8 cellular contexts compared by ENCODE assay signal in the genomic region with DNA sequence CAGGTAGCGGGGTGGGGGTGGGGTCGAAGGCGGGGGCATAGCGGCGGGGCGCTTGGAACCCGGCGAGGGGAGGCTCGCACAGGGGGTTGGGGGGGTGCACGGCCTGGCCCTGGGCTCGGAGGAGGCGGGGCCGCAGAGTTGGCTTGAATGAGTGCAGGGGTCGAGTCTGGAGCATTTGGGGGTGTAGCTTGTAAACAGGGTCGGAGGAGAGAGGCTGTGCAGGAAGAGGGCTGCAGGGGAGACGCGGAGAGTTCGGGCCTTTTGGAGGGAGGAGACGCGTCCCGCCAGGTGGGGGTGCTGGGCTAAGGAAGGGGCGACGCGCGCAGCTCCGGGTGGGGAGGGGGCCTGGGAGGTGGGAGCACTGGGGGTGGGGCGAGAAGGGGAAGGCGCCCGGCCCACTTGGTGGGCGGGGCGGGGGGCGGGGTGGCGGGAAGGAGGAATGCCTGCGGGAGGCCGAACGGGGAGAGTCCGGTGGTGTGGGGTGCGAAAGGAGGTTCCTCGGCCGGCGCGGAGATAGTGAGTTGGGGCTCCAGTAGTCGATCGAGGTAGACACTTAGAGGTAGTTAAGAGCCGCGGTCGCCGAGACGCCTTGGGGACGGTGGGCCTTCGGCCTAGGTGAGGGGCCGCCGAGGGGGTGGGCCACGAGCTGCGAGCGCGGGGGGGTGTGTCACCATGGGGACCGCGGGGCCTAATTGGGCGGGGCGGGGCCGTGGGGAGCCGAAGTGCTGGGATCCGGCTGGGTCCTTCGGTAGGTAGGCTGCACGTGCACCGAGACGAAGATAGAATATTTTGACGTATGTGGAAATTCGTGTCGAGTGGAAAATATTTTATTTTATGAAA. TPM values are rescaled to one million over a fixed set of nuclear protein-coding genes. Genes with fewer than 3 reads are reported as not detected.
A peak's percentile ranks its signal among the peaks of the same experiment; 100 is the strongest.
DNase-seq lines count a peak whose midpoint lies in the region; ATAC-seq and TF ChIP-seq lines count a peak whose summit lies in the region.

No MANE protein-coding gene starts in this region.

- peaks cover 6% of the 10 kb centered on the region; the same call in 1 of the 2 replicates for H3K36me3 ChIP-seq in ACC112 (ENCODE audit: insufficient read depth, low read length)

- H3K27ac Mint-ChIP-seq in activated CD4-positive, alpha-beta T cell treated with anti-CD3 and anti-CD28 coated beads for 36 hours = peak overlapping the region; percentile 82

- H3K4me1 ChIP-seq in ACC112 (ENCODE audit: control insufficient read depth, insufficient read depth, low read length, unreplicated experiment) = peaks cover 21% of the 10 kb centered on the region

- H3K27me3 ChIP-seq in ACC112 (ENCODE audit: insufficient read depth, low read length) = no peaks in the 10 kb centered on the region

- H3K36me3 Mint-ChIP-seq in activated CD4-positive, alpha-beta T cell treated with anti-CD3 and anti-CD28 coated beads for 36 hours (ENCODE audit: low read depth) = peaks cover 21% of the 10 kb centered on the region

- intact Hi-C loops in activated CD4-positive, alpha-beta T cell treated with anti-CD3 and anti-CD28 coated beads for 36 hours (cut with DNase I, micrococcal nuclease) = loop anchor here (1.0 to 10.0 kb wide), 7 partner anchors 31 to 869 kb away; a partner anchor contains a TSS

- peak overlapping the region; percentile 83 for H2AFZ ChIP-seq in ACC112 (ENCODE audit: low read length, unreplicated experiment)

- DNase-seq in NCI-H2227 (lab: John Stamatoyannopoulos, UW; ENCODE audit: unreplicated experiment) = peak; percentile 89
- DNase-seq in activated CD4-positive, alpha-beta T cell treated with anti-CD3 and anti-CD28 coated beads for 36 hours = peak; percentile 79
- peak; percentile 56 for DNase-seq in choroid plexus epithelial cell (ENCODE audit: low read depth)
- DNase-seq in left kidney (ENCODE audit: low read depth, low spot score) = peak; percentile 94
- DNase-seq in stimulated activated CD4-positive, alpha-beta T cell treated with anti-CD3 and anti-CD28 coated beads, Interleukin-2, amount 100 ng/mL, for 4 hours (ENCODE audit: low read depth) = peak; percentile 46

- H3K9me3 Mint-ChIP-seq in activated CD4-positive, alpha-beta T cell treated with anti-CD3 and anti-CD28 coated beads for 36 hours (ENCODE audit: low read depth) = no peaks in the 10 kb centered on the region

- CTCF ChIA-PET in activated CD4-positive, alpha-beta T cell treated with anti-CD3 and anti-CD28 coated beads for 36 hours (lab: Charles Lee) = interaction anchor here (0.8 kb wide), 1 partner anchor 65 kb away, joined by 4 read pairs; no protein-coding TSS in a partner anchor

- peak; percentile 3 for ATAC-seq in GM18858 (IDR thresholded peaks at IDR 0.05; ENCODE audit: unreplicated experiment)
- peak; percentile 22 for ATAC-seq in HG03103 (IDR thresholded peaks at IDR 0.05; ENCODE audit: low read depth, unreplicated experiment)
- ATAC-seq in activated CD4-positive, alpha-beta T cell treated with anti-CD3 and anti-CD28 coated beads for 36 hours = peak; percentile 30

- peak overlapping the region; percentile 84 for H3K4me3 Mint-ChIP-seq in activated CD4-positive, alpha-beta T cell treated with anti-CD3 and anti-CD28 coated beads for 36 hours

- H3K27me3 Mint-ChIP-seq in activated CD4-positive, alpha-beta T cell treated with anti-CD3 and anti-CD28 coated beads for 36 hours = no peaks in the 10 kb centered on the region

- H3K4me3 ChIP-seq in ACC112 (ENCODE audit: low read depth, low read length) (peak overlapping the region; percentile 93), choroid plexus epithelial cell (ENCODE audit: low read depth, low read length) (peak overlapping the region; percentile 87)

- POLR2A ChIA-PET in activated CD4-positive, alpha-beta T cell treated with anti-CD3 and anti-CD28 coated beads for 36 hours (lab: Charles Lee) = interaction anchor here (0.5 to 2.3 kb wide), 8 partner anchors 10 to 799 kb away, joined by 3 to 12 read pairs (median 4); a partner anchor contains a TSS

- peak overlapping the region; percentile 91 for H3K27ac ChIP-seq in ACC112 (ENCODE audit: low read depth, low read length)

- H3K79me2 ChIP-seq in ACC112 (ENCODE audit: control insufficient read depth, insufficient read depth, low read length, unreplicated experiment) = peaks cover 43% of the 10 kb centered on the region

- H3K4me1 Mint-ChIP-seq in activated CD4-positive, alpha-beta T cell treated with anti-CD3 and anti-CD28 coated beads for 36 hours = peaks cover 31% of the 10 kb centered on the region

- no peak for TF ChIP-seq CTCF in choroid plexus epithelial cell (conservative IDR thresholded peaks at IDR 0.05; ENCODE audit: low read depth, low read length)

RNA-seq across cellular contexts. Expression of a gene that starts 0.8 kb away (rescaled TPM):
- 100 to 1,000 TPM; 119 to 166 TPM for total RNA-seq in activated CD4-positive, alpha-beta T cell treated with anti-CD3 and anti-CD28 coated beads for 36 hours

Comparison
In these comparisons a context has a peak if more than half of its experiments do, and no peak if none do; other contexts are left out.
1. Peak in every context shown above with its lines: DNase-seq, ATAC-seq, H3K4me3 ChIP-seq and H3K27ac ChIP-seq.